1 cellular context compared by ENCODE assay signal in the genomic region with DNA sequence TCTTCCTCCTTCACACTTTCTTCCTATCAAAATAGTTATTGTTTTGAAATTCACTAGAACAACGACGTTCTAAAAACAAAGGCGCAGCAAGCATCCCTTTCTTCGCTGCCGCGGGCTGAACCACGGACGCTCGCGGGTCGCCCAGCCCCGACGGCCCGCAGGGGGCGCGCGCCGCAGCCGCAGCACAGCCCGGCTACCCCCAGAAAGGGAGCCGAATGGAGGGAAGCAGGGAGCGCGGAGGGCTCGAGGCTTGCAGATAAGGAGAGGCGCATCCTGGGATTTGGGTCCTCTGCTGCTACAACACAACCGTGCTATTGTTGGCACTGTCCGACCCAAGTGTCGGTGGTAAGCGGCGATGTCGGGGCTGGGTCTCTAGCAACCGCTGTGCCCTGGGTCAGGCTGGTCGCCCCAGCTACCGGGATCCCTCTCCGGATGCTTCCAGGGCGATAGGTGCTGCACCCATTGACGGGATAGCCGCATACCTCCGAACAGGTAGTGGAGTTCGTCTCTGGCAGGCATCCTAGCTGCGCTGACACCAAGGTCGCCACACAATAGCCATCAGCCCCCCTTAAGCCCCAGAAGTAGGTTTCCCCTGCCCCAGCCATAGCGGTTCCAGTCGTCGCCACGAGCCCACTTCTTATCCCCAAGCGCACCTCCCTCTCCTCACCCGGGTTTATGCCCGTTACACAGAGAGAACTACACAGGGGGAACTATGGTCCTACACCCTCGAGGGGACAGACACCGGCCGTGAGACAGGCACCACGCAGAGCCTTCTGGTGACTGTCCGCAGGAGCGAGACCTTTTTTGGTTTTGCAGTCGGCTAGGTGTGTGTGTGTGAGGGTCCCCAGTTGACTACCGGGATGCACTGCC.
TF ChIP-seq lines count a peak whose summit lies in the region.

No MANE protein-coding gene starts in this region.

TF ChIP-seq in HepG2, 621 proteins besides CTCF, POLR2A, EP300 and RAD21 (continued from another document):
- TF ChIP-seq STAT5B (CRISPR knock-in tag; IDR thresholded peaks at IDR 0.05): no peak
- TF ChIP-seq AKAP8 (CRISPR knock-in tag; IDR thresholded peaks at IDR 0.05): peak; percentile 23; the same call in 1 of the 2 replicates
- TF ChIP-seq FOXP1 (IDR thresholded peaks at IDR 0.05): no peak
- no peak for TF ChIP-seq FOXP1 (CRISPR knock-in tag; IDR thresholded peaks at IDR 0.05)
- 0 out of 2 replicates have a peak, but pooled peaks have one; percentile 3 for TF ChIP-seq ZBTB38 (CRISPR knock-in tag; IDR thresholded peaks at IDR 0.05)
- TF ChIP-seq HNRNPL (IDR thresholded peaks at IDR 0.05; ENCODE audit: low read depth, low read length): 0 out of 2 replicates have a peak, but pooled peaks have one; percentile 29
